ENCODE assay signal across 12 cellular contexts in genomic region chr5:16931334-16932110, GRCh38. TPM values are rescaled to one million over a fixed set of nuclear protein-coding genes. Genes with fewer than 3 reads are reported as not detected.
A peak's percentile ranks its signal among the peaks of the same experiment; 100 is the strongest.
DNase-seq lines count a peak whose midpoint lies in the region; ATAC-seq and TF ChIP-seq lines count a peak whose summit lies in the region.
"Had no signal": no experiment of that assay in that cellular context is flagged by ENCODE, and none has a peak within 500 bp of the region (broad histone marks: within the 10 kb centered on the region; RNA-seq: fewer than 3 reads in every experiment).

No MANE protein-coding gene starts in this region.

- H3K4me3 Mint-ChIP-seq in Caco-2 (ENCODE audit: unreplicated experiment) (no peak overlapping the region), T-helper 17 cell (no peak overlapping the region)
- H3K4me3 Mint-ChIP-seq: activated B cell treated with CpG ODN at 0.5 μM for 24 hours had no signal

- H3K27ac Mint-ChIP-seq in Caco-2 (ENCODE audit: unreplicated experiment) = peak overlapping the region; percentile 11
- H3K27ac Mint-ChIP-seq in T-helper 17 cell = no peak overlapping the region
- H3K27ac Mint-ChIP-seq: activated B cell treated with CpG ODN at 0.5 μM for 24 hours; activated T-helper 2 cell treated with anti-CD3 and anti-CD28 coated beads, Interferon-gamma antibody, Interleukin-2, Interleukin-4, amounts not matched to agents 10 μg/mL and 5 μg/mL and 100 μg/mL, durations not matched to agents 14 hours and 24 hours and 36 hours had no signal

- CTCF ChIA-PET in Caco-2 (lab: Charles Lee) = interaction anchor here (0.6 kb wide), 1 partner anchor 20 kb away, joined by 13 read pairs; no protein-coding TSS in a partner anchor

- no peak for DNase-seq in Caco-2
- DNase-seq in NCI-H187 (lab: John Stamatoyannopoulos, UW) = peak; percentile 40 to 86
- peak; percentile 41 for DNase-seq in astrocyte of the spinal cord (ENCODE audit: low read depth, low spot score)
- DNase-seq in mucosa of gallbladder (ENCODE audit: low spot score) = peak; percentile 71
- no peak for DNase-seq in T-helper 17 cell
- DNase-seq in HuH-7.5 (ENCODE audit: low spot score) = no peak
- DNase-seq in uterus = no peak
- DNase-seq: activated B cell treated with CpG ODN at 0.5 μM for 24 hours, psoas muscle had no signal

- in situ Hi-C loops in astrocyte of the spinal cord (cut with HindIII; ENCODE audit: low sequenced_read_pairs) = no loop called here

- H3K4me3 ChIP-seq in Caco-2 (ENCODE audit: low read depth, low read length) (no peak overlapping the region), astrocyte of the spinal cord (ENCODE audit: low read depth, low read length) (no peak overlapping the region), uterus (no peak overlapping the region)
- H3K4me3 ChIP-seq: BLaER1, psoas muscle had no signal

- POLR2A ChIA-PET in Caco-2 (lab: Charles Lee) = no interaction called here

- no TSS peak for BruUV-seq in Caco-2 (replicated peaks; lab: Mats Ljungman, UMichigan)

- H3K4me1 Mint-ChIP-seq in Caco-2 (ENCODE audit: low read depth, unreplicated experiment) = peaks cover 30% of the 10 kb centered on the region
- peaks cover 11% of the 10 kb centered on the region for H3K4me1 Mint-ChIP-seq in T-helper 17 cell

- peak in 1 of 2 experiments; percentile 8 for TF ChIP-seq CTCF in Caco-2 (IDR thresholded peaks at IDR 0.05; ENCODE audit: insufficient read depth in 1 of 2, low read depth in 1 of 2, low read length in 1 of 2, severe bottlenecking in 1 of 2, unreplicated experiment in 1 of 2)
- TF ChIP-seq CTCF in astrocyte of the spinal cord (IDR thresholded peaks at IDR 0.05; ENCODE audit: low read depth, low read length) = no peak
- TF ChIP-seq CTCF in uterus (IDR thresholded peaks at IDR 0.05) = no peak

- H3K9me3 ChIP-seq in Caco-2 (no peaks in the 10 kb centered on the region), T-helper 17 cell (ENCODE audit: control insufficient read depth, low read length, poor library complexity, severe bottlenecking) (no peaks in the 10 kb centered on the region), uterus (no peaks in the 10 kb centered on the region)
- H3K9me3 ChIP-seq: psoas muscle had no signal

- H3K36me3 ChIP-seq in Caco-2 (ENCODE audit: control insufficient read depth, insufficient read depth, low read length) (no peaks in the 10 kb centered on the region), uterus (no peaks in the 10 kb centered on the region)
- H3K36me3 ChIP-seq: BLaER1 had no signal

- H3K4me1 ChIP-seq in Caco-2 (peaks cover 22% of the 10 kb centered on the region), uterus (no peaks in the 10 kb centered on the region)
- H3K4me1 ChIP-seq: BLaER1 had no signal

- no peak overlapping the region for H3K27ac ChIP-seq in uterus
- H3K27ac ChIP-seq: BLaER1, psoas muscle had no signal

- H3K27me3 Mint-ChIP-seq in Caco-2 (ENCODE audit: insufficient read depth, unreplicated experiment) = no peaks in the 10 kb centered on the region
- H3K27me3 Mint-ChIP-seq in T-helper 17 cell = peaks cover 51% of the 10 kb centered on the region

- ATAC-seq in T-helper 17 cell (no peak), GM18511 (IDR thresholded peaks at IDR 0.05; ENCODE audit: unreplicated experiment) (no peak)
- ATAC-seq: psoas muscle had no signal

- H3K9me3 Mint-ChIP-seq in Caco-2 (ENCODE audit: unreplicated experiment) = no peaks in the 10 kb centered on the region
- H3K9me3 Mint-ChIP-seq: activated B cell treated with CpG ODN at 0.5 μM for 24 hours; activated T-helper 2 cell treated with anti-CD3 and anti-CD28 coated beads, Interferon-gamma antibody, Interleukin-2, Interleukin-4, amounts not matched to agents 10 μg/mL and 5 μg/mL and 100 μg/mL, durations not matched to agents 14 hours and 24 hours and 36 hours had no signal

- H3K27me3 ChIP-seq in Caco-2 (replicated peaks; ENCODE audit: control insufficient read depth, insufficient read depth, low read length) (no peaks in the 10 kb centered on the region), uterus (no peaks in the 10 kb centered on the region)
- H3K27me3 ChIP-seq: BLaER1 had no signal

- H3K36me3 Mint-ChIP-seq in Caco-2 (ENCODE audit: insufficient read depth, unreplicated experiment) = peaks cover 22% of the 10 kb centered on the region
- peaks cover 2% of the 10 kb centered on the region for H3K36me3 Mint-ChIP-seq in T-helper 17 cell (ENCODE audit: low read depth)

- TF ChIP-seq POLR2A in uterus (IDR thresholded peaks at IDR 0.05) = no peak

- intact Hi-C loops in Caco-2 (cut with micrococcal nuclease; ENCODE audit: unreplicated experiment) = no loop called here
- intact Hi-C loops in uterus (cut with DNase I; ENCODE audit: low total_unique reads) = no loop called here

RNA-seq across cellular contexts. Expression of gene MYO10, which starts 4.6 kb away (rescaled TPM):
- total RNA-seq in Caco-2 (2022) = 67.6 and 73.3 TPM in 2 replicates
- total RNA-seq in mucosa of gallbladder = 16.2 TPM
- under 1 TPM; 0.10 to 0.25 TPM for total RNA-seq in T-helper 17 cell
- 10 to 100 TPM in 3 of 4 donors, 1 to 10 TPM in 1; 3.2 to 30.7 (median 22.9) TPM for total RNA-seq in uterus

Comparison
In these comparisons a context has a peak if more than half of its experiments do, and no peak if none do; other contexts are left out.
1. DNase-seq: peak in NCI-H187 (2 of 2), astrocyte of the spinal cord (single experiment) and mucosa of gallbladder (single experiment); none in Caco-2 (0 of 2), T-helper 17 cell (0 of 3), HuH-7.5 (single experiment) and uterus (0 of 2).